ENCODE assay signal across 21 cellular contexts in genomic region chr6:112899541-112899940, GRCh38.
"Had no signal": no experiment of that assay in that cellular context is flagged by ENCODE, and none has a peak within 500 bp of the region (broad histone marks: within the 10 kb centered on the region; RNA-seq: fewer than 3 reads in every experiment).

No MANE protein-coding gene starts in this region.

- H3K9ac ChIP-seq: KMS-11 had no signal

- H3K27ac ChIP-seq: body of pancreas, KMS-11 had no signal

- H3K27me3 ChIP-seq: body of pancreas had no signal

- ATAC-seq: activated CD4-positive, CD25-positive, alpha-beta regulatory T cell treated with anti-CD3 and anti-CD28 coated beads, Interleukin-2, amount 50 U/mL, for 24 hours; activated CD8-positive, alpha-beta T cell treated with anti-CD3 and anti-CD28 coated beads for 36 hours; activated T-cell treated with anti-CD3 and anti-CD28 coated beads, Interleukin-2, amount 50 U/mL, for 72 hours; body of pancreas; Panc1 had no signal

- H3K9me3 ChIP-seq: body of pancreas had no signal

- H3K4me1 ChIP-seq: body of pancreas had no signal

- H3K4me2 ChIP-seq: KMS-11 had no signal

- H3K4me3 ChIP-seq: body of pancreas had no signal

- DNase-seq: activated CD4-positive, alpha-beta T cell treated with anti-CD3 and anti-CD28 coated beads for 4 hours; activated CD8-positive, alpha-beta memory T cell treated with anti-CD3 and anti-CD28 coated beads, Interleukin-2, amount 50 U/mL, for 4 hours; activated CD8-positive, alpha-beta T cell treated with anti-CD3 and anti-CD28 coated beads for 36 hours; activated gamma-delta T cell treated with Interleukin-2 at 50 U/mL for 16 hours; activated naive CD4-positive, alpha-beta T cell treated with anti-CD3 and anti-CD28 coated beads, Interleukin-2, amount 10 ng/mL, durations not matched to agents 7 days and 5 days; activated naive CD8-positive, alpha-beta T cell treated with anti-CD3 and anti-CD28 coated beads for 36 hours; activated T-cell treated with anti-CD3 and anti-CD28 coated beads, Interleukin-2, amount 50 U/mL, for 72 hours; anterior cingulate cortex; body of pancreas; NCI-H1694; NCI-H2029; NCI-H2107; NCI-H2171 treated with DMSO at 0.1 percent for 48 hours; NCI-H345; NCI-H510A; NCI-H526 treated with DMSO at 0.1 percent for 48 hours; NCI-H82; SHP77 had no signal
